8 cellular contexts compared by ENCODE assay signal in genomic region chr22:46072981-46073682, GRCh38.
DNase-seq lines count a peak whose midpoint lies in the region; ATAC-seq and TF ChIP-seq lines count a peak whose summit lies in the region.

No MANE protein-coding gene starts in this region.

- H3K9me3 ChIP-seq in adrenal gland (replicated peaks in 1 of 3): no peaks in the 10 kb centered on the region
- no peaks in the 10 kb centered on the region for H3K9me3 ChIP-seq in thyroid gland

- no peaks in the 10 kb centered on the region for H3K27me3 ChIP-seq in adrenal gland
- no peaks in the 10 kb centered on the region for H3K27me3 ChIP-seq in kidney epithelial cell (ENCODE audit: control insufficient read depth, insufficient read depth, low read length)
- no peaks in the 10 kb centered on the region for H3K27me3 ChIP-seq in thyroid gland

- H3K4me3 ChIP-seq in adrenal gland (peak overlapping the region; percentile 16 to 76 (median 60)), kidney epithelial cell (ENCODE audit: low read depth, low read length) (peak overlapping the region; percentile 82), thyroid gland (replicated peaks in 1 of 3) (peak overlapping the region; percentile 59 to 83 (median 81))

- 6 to 16% (median 14%) methylated on average over 16 of the region's 16 CpGs for WGBS in adrenal gland, 4 donors
- WGBS in thyroid gland, 2 donors: 13 to 40% methylated on average over 16 of the region's 16 CpGs

- TF ChIP-seq CTCF in adrenal gland (IDR thresholded peaks at IDR 0.05): no peak
- no peak for TF ChIP-seq CTCF in kidney epithelial cell (IDR thresholded peaks at IDR 0.05; ENCODE audit: insufficient read depth, low read length, poor library complexity, severe bottlenecking)
- no peak for TF ChIP-seq CTCF in thyroid gland (IDR thresholded peaks at IDR 0.05)

- H3K27ac ChIP-seq in adrenal gland (peak overlapping the region; percentile 80 to 98 (median 97)), thyroid gland (peak overlapping the region; percentile 95 to 97 (median 97))

- peaks cover 0 to 7% of the 10 kb centered on the region in 2 donors for H3K36me3 ChIP-seq in adrenal gland (replicated peaks in 1 of 2)
- peaks cover 1% of the 10 kb centered on the region for H3K36me3 ChIP-seq in kidney epithelial cell (ENCODE audit: control insufficient read depth, insufficient read depth, low read length)
- peaks cover 0 to 4% of the 10 kb centered on the region in 2 donors for H3K36me3 ChIP-seq in thyroid gland

- peaks cover 47 to 53% of the 10 kb centered on the region in 2 donors for H3K4me1 ChIP-seq in adrenal gland (replicated peaks in 1 of 2)
- H3K4me1 ChIP-seq in thyroid gland: peaks cover 41 to 62% of the 10 kb centered on the region in 2 donors

- no peak for ATAC-seq in GM18502 (IDR thresholded peaks at IDR 0.05; ENCODE audit: poor library complexity, unreplicated experiment)

- DNase-seq in activated CD8-positive, alpha-beta memory T cell treated with anti-CD3 and anti-CD28 coated beads, Interleukin-2, amount 50 U/mL, for 4 hours: peak; percentile 1
- DNase-seq in activated CD8-positive, alpha-beta memory T cell treated with anti-CD3 and anti-CD28 coated beads, Interleukin-2, amount 50 U/mL, for 48 hours: no peak
- DNase-seq in adrenal gland (peak in 4 of 7 donors; percentile 8 to 48 (median 29)), kidney epithelial cell (ENCODE audit: low read depth) (no peak), thyroid gland (peak in 1 of 2 donors; percentile 2), NAMALWA (ENCODE audit: low spot score) (no peak), nucleus accumbens (lab: John Stamatoyannopoulos, UW) (no peak)

- intact Hi-C loops in adrenal gland (cut with DNase I): loop anchor here (5.0 to 10.0 kb wide), 2 partner anchors 58 to 61 kb away; no protein-coding TSS in a partner anchor
- intact Hi-C loops in thyroid gland (cut with DNase I): loop anchor here (5.0 kb wide), 1 partner anchor 66 kb away; no protein-coding TSS in a partner anchor

- TF ChIP-seq POLR2A in adrenal gland (IDR thresholded peaks at IDR 0.05) (no peak), thyroid gland (IDR thresholded peaks at IDR 0.05) (no peak)

Comparison
In these comparisons a context has a peak if more than half of its experiments do, and no peak if none do; other contexts are left out.
1. DNase-seq: peak in activated CD8-positive, alpha-beta memory T cell treated with anti-CD3 and anti-CD28 coated beads, Interleukin-2, amount 50 U/mL, for 4 hours (single experiment) and adrenal gland (4 of 7); none in activated CD8-positive, alpha-beta memory T cell treated with anti-CD3 and anti-CD28 coated beads, Interleukin-2, amount 50 U/mL, for 48 hours (single experiment), kidney epithelial cell (single experiment), NAMALWA (single experiment) and nucleus accumbens (0 of 56).
2. Peak in every context shown above with its lines, with median percentiles within 50 percentile points of each other: H3K4me3 ChIP-seq.